ENCODE assay signal across 8 cellular contexts in genomic region chr2:135876066-135876711, GRCh38. TPM values are rescaled to one million over a fixed set of nuclear protein-coding genes. Genes with fewer than 3 reads are reported as not detected.
DNase-seq lines count a peak whose midpoint lies in the region; ATAC-seq and TF ChIP-seq lines count a peak whose summit lies in the region.

MCM6 (minus strand) TSS chr2:135876443; CDS start chr2:135876365, 78 bp downstream.

- peak; percentile 98 for DNase-seq in AML-193 (lab: John Stamatoyannopoulos, UW)
- DNase-seq in NCI-H510A (lab: John Stamatoyannopoulos, UW): peak; percentile 97
- peak; percentile 96 for DNase-seq in activated CD4-positive, alpha-beta T cell treated with anti-CD3 and anti-CD28 coated beads for 1 hour
- peak; percentile 99 for DNase-seq in chondrocyte (ENCODE audit: low spot score)
- peak; percentile 92 for DNase-seq in kidney glomerular epithelial cell (lab: John Stamatoyannopoulos, UW)
- DNase-seq in stimulated activated CD4-positive, alpha-beta T cell treated with anti-CD3 and anti-CD28 coated beads, Interleukin-1b, Interleukin-23, amount 100 ng/mL, for 1 hour (ENCODE audit: low read depth in 2 of 2): peak; percentile 93 to 95

- H3K4me3 Mint-ChIP-seq in chondrocyte (ENCODE audit: unreplicated experiment): peak within 1 kb of the TSS; percentile 90

- H3K4me1 Mint-ChIP-seq in chondrocyte (ENCODE audit: low read depth): peaks cover 27% of the 10 kb centered on the region

- TF ChIP-seq POLR2A in GM19099 (IDR thresholded peaks at IDR 0.05; ENCODE audit: extremely low read depth, insufficient read length, low read depth): peak; percentile 64

- peaks cover 3% of the 10 kb centered on the region for H3K36me3 Mint-ChIP-seq in chondrocyte (ENCODE audit: low read depth)

- no peaks in the 10 kb centered on the region for H3K9me3 Mint-ChIP-seq in chondrocyte (ENCODE audit: low read depth)

- H3K27ac Mint-ChIP-seq in chondrocyte (ENCODE audit: unreplicated experiment): peak within 1 kb of the TSS; percentile 90

- peak; percentile 95 for ATAC-seq in HG03432 (IDR thresholded peaks at IDR 0.05; ENCODE audit: unreplicated experiment)

- no peaks in the 10 kb centered on the region for H3K27me3 Mint-ChIP-seq in chondrocyte (ENCODE audit: low read depth)

- peak; percentile 24 for TF ChIP-seq CTCF in chondrocyte (IDR thresholded peaks at IDR 0.05)

RNA-seq across cellular contexts. Expression of gene MCM6, which starts in this region (rescaled TPM):
- total RNA-seq in chondrocyte: 21.2 to 44.1 TPM (median 22.2 TPM) in 3 replicates

Comparison
In these comparisons a context has a peak if more than half of its experiments do, and no peak if none do; other contexts are left out.
1. Peak in every context shown above with its lines: DNase-seq and ATAC-seq.